14 cellular contexts compared by ENCODE assay signal in the genomic region with DNA sequence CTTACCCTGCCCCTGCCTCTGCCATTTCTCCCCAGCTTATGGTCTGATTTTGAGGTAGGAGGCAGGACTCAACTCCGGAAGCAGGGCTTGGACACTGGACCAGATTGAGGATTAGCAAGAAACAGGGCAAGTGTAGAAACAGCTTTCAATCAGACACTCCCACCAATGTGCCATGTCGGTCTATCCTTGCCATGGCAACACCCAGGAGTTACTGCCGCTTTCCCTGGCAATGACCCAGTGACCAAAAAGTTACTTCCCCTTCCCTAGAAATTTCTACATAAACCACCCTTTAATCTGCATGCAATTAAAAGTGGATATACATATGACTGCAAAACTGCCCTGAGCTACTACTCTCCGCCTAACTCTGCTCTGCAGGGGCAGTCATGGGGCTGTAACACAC.
"Had no signal": no experiment of that assay in that cellular context is flagged by ENCODE, and none has a peak within 500 bp of the region (broad histone marks: within the 10 kb centered on the region; RNA-seq: fewer than 3 reads in every experiment).

No MANE protein-coding gene starts in this region.

- H3K27me3 ChIP-seq: right atrium auricular region, tibial artery had no signal

- H3K27ac ChIP-seq: right atrium auricular region, tibial artery had no signal

- H3K4me3 ChIP-seq: right atrium auricular region, tibial artery had no signal

- H3K36me3 ChIP-seq: right atrium auricular region, tibial artery had no signal

- H3K4me1 ChIP-seq: right atrium auricular region, tibial artery had no signal

- DNase-seq: activated CD4-positive, alpha-beta T cell treated with anti-CD3 and anti-CD28 coated beads, Interleukin-2, amount 50 U/mL, for 4 hours; activated CD4-positive, CD25-positive, alpha-beta regulatory T cell; activated effector memory CD4-positive, alpha-beta T cell treated with anti-CD3 and anti-CD28 coated beads, Interleukin-2, amount 50 U/mL, for 16 hours; activated T-cell treated with anti-CD3 and anti-CD28 coated beads, Interleukin-2, amount 50 U/mL, for 4 hours; amniotic stem cell; endodermal cell; erythroblast; hippocampal formation; naive B cell; small intestine; T-helper 17 cell; tibial artery had no signal

- ATAC-seq: activated naive CD4-positive, alpha-beta T cell treated with anti-CD3 and anti-CD28 coated beads, Interleukin-2, amount 50 U/mL, for 72 hours; activated T-cell treated with anti-CD3 and anti-CD28 coated beads, Interleukin-2, amount 50 U/mL, for 4 hours; T-helper 17 cell had no signal

- H3K9me3 ChIP-seq: tibial artery had no signal
